27 cellular contexts compared by ENCODE assay signal in the genomic region with DNA sequence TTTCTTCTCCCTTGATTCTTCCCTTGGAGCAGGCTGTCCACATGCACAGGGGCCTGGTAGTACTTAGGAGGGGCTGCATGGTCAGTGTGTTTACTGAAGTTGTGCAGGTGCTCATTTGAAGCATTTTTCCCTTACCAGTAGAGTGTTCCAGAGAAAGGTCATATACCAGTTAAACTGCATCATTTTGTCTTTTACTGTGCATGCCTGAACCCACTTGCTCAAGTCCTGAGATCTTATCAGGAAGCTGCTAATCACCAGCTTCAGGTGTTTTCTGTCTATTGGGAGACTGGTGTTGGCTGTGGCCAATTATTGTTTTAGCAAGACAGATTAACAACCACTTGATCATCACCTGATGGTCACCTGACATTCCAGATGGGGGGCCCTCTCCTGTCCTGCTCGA.
"Had no signal": no experiment of that assay in that cellular context is flagged by ENCODE, and none has a peak within 500 bp of the region (broad histone marks: within the 10 kb centered on the region; RNA-seq: fewer than 3 reads in every experiment).

No MANE protein-coding gene starts in this region.

- H3K4me3 ChIP-seq: stomach, suprapubic skin, testis, thoracic aorta, thyroid gland, tibial artery, tibial nerve, transverse colon, upper lobe of left lung, upper lobe of right lung, uterus, vagina had no signal

- H3K27ac ChIP-seq: stomach, suprapubic skin, testis, thoracic aorta, thyroid gland, tibial artery, tibial nerve, transverse colon, upper lobe of left lung, upper lobe of right lung, uterus, vagina had no signal

- H3K4me1 Mint-ChIP-seq: stimulated activated effector memory CD8-positive, alpha-beta T cell treated with anti-CD3 and anti-CD28 coated beads, Interleukin-12 subunit alpha, Interleukin-12 subunit beta, amount 100 ng/mL, for 72 hours; stimulated activated memory B cell treated with anti-CD40 and anti-IgM and Interleukin-4, amounts not matched to agents 10 μg/mL and 1 μg/mL and 100 μg/mL, for 72 hours; stimulated activated naive B cell treated with anti-CD40 and anti-IgM and Interleukin-4, amounts not matched to agents 10 μg/mL and 1 μg/mL and 100 μg/mL, for 72 hours; stimulated activated naive CD8-positive, alpha-beta T cell treated with anti-CD3 and anti-CD28 coated beads, Interleukin-15, amount 100 ng/mL, for 72 hours had no signal

- H3K36me3 ChIP-seq: stomach, suprapubic skin, thoracic aorta, thyroid gland, tibial artery, tibial nerve, transverse colon, upper lobe of left lung, upper lobe of right lung, uterus, vagina had no signal

- H3K9me3 Mint-ChIP-seq: type B pancreatic cell had no signal

- H3K36me3 Mint-ChIP-seq: stimulated activated effector memory CD8-positive, alpha-beta T cell treated with anti-CD3 and anti-CD28 coated beads, Interleukin-12 subunit alpha, Interleukin-12 subunit beta, amount 100 ng/mL, for 72 hours; stimulated activated memory B cell treated with anti-CD40 and anti-IgM and Interleukin-4, amounts not matched to agents 10 μg/mL and 1 μg/mL and 100 μg/mL, for 72 hours; stimulated activated naive B cell treated with anti-CD40 and anti-IgM and Interleukin-4, amounts not matched to agents 10 μg/mL and 1 μg/mL and 100 μg/mL, for 72 hours; type B pancreatic cell had no signal

- H3K4me3 Mint-ChIP-seq: stimulated activated effector memory CD8-positive, alpha-beta T cell treated with anti-CD3 and anti-CD28 coated beads, Interleukin-12 subunit alpha, Interleukin-12 subunit beta, amount 100 ng/mL, for 72 hours; stimulated activated memory B cell treated with anti-CD40 and anti-IgM and Interleukin-4, amounts not matched to agents 10 μg/mL and 1 μg/mL and 100 μg/mL, for 72 hours; stimulated activated naive B cell treated with anti-CD40 and anti-IgM and Interleukin-4, amounts not matched to agents 10 μg/mL and 1 μg/mL and 100 μg/mL, for 72 hours; stimulated activated naive CD8-positive, alpha-beta T cell treated with anti-CD3 and anti-CD28 coated beads, Interleukin-15, amount 100 ng/mL, for 72 hours; stimulated activated naive CD8-positive, alpha-beta T cell treated with anti-CD3 and anti-CD28 coated beads, Interleukin-15, Interleukin-2, amounts not matched to agents 100 ng/mL and 50 ng/mL, for 24 hours; type B pancreatic cell had no signal

- DNase-seq: stimulated activated CD4-positive, alpha-beta T cell treated with anti-CD3 and anti-CD28 coated beads, Interleukin-2, amount 100 ng/mL, for 48 hours; stimulated activated CD4-positive, alpha-beta T cell treated with anti-CD3 and anti-CD28 coated beads, Interleukin-4, amount 100 ng/mL, for 1 hour; stimulated activated CD4-positive, alpha-beta T cell treated with anti-CD3 and anti-CD28 coated beads, Interleukin-4, amount 100 ng/mL, for 24 hours; stimulated activated CD4-positive, alpha-beta T cell treated with anti-CD3 and anti-CD28 coated beads, Interleukin-4, amount 100 ng/mL, for 4 hours; stimulated activated CD8-positive, alpha-beta memory T cell treated with anti-CD3 and anti-CD28 coated beads, Interleukin-4, amount 100 ng/mL, for 48 hours; stimulated activated naive B cell treated with anti-CD40 and anti-IgM and Interleukin-4, amounts not matched to agents 10 μg/mL and 1 μg/mL and 100 μg/mL, for 72 hours; stimulated activated naive CD4-positive, alpha-beta T cell; stimulated activated naive CD4-positive, alpha-beta T cell treated with Interleukin-2 at 50 U/mL for 16 hours; stimulated activated naive CD8-positive, alpha-beta T cell treated with anti-CD3 and anti-CD28 coated beads, Interleukin-15, amount 100 ng/mL, for 72 hours; stimulated activated naive CD8-positive, alpha-beta T cell treated with anti-CD3 and anti-CD28 coated beads, Interleukin-15, Interleukin-2, amounts not matched to agents 100 U/mL and 50 U/mL, for 24 hours; stomach; substantia nigra; testis; thyroid gland; tibial artery; transverse colon; upper lobe of left lung; upper lobe of right lung; uterus had no signal

- H3K4me1 ChIP-seq: stomach, suprapubic skin, testis, thyroid gland, tibial artery, tibial nerve, upper lobe of left lung, upper lobe of right lung, uterus, vagina had no signal

- H3K27ac Mint-ChIP-seq: stimulated activated effector memory CD8-positive, alpha-beta T cell treated with anti-CD3 and anti-CD28 coated beads, Interleukin-12 subunit alpha, Interleukin-12 subunit beta, amount 100 ng/mL, for 72 hours; stimulated activated memory B cell treated with anti-CD40 and anti-IgM and Interleukin-4, amounts not matched to agents 10 μg/mL and 1 μg/mL and 100 μg/mL, for 72 hours; stimulated activated naive B cell treated with anti-CD40 and anti-IgM and Interleukin-4, amounts not matched to agents 10 μg/mL and 1 μg/mL and 100 μg/mL, for 72 hours; stimulated activated naive CD8-positive, alpha-beta T cell treated with anti-CD3 and anti-CD28 coated beads, Interleukin-15, amount 100 ng/mL, for 72 hours; stimulated activated naive CD8-positive, alpha-beta T cell treated with anti-CD3 and anti-CD28 coated beads, Interleukin-15, Interleukin-2, amounts not matched to agents 100 ng/mL and 50 ng/mL, for 24 hours; type B pancreatic cell had no signal

- H3K27me3 Mint-ChIP-seq: stimulated activated memory B cell treated with anti-CD40 and anti-IgM and Interleukin-4, amounts not matched to agents 10 μg/mL and 1 μg/mL and 100 μg/mL, for 72 hours; stimulated activated naive B cell treated with anti-CD40 and anti-IgM and Interleukin-4, amounts not matched to agents 10 μg/mL and 1 μg/mL and 100 μg/mL, for 72 hours; stimulated activated naive CD8-positive, alpha-beta T cell treated with anti-CD3 and anti-CD28 coated beads, Interleukin-15, amount 100 ng/mL, for 72 hours; stimulated activated naive CD8-positive, alpha-beta T cell treated with anti-CD3 and anti-CD28 coated beads, Interleukin-15, Interleukin-2, amounts not matched to agents 100 ng/mL and 50 ng/mL, for 24 hours; type B pancreatic cell had no signal

- H3K27me3 ChIP-seq: stomach, suprapubic skin, testis, thyroid gland, tibial artery, tibial nerve, transverse colon, upper lobe of left lung, upper lobe of right lung, uterus, vagina had no signal

- H3K9me3 ChIP-seq: suprapubic skin, testis, thoracic aorta, thyroid gland, tibial artery, tibial nerve, transverse colon, upper lobe of left lung, upper lobe of right lung, uterus, vagina had no signal
